ENCODE assay signal across 7 cellular contexts in the genomic region with DNA sequence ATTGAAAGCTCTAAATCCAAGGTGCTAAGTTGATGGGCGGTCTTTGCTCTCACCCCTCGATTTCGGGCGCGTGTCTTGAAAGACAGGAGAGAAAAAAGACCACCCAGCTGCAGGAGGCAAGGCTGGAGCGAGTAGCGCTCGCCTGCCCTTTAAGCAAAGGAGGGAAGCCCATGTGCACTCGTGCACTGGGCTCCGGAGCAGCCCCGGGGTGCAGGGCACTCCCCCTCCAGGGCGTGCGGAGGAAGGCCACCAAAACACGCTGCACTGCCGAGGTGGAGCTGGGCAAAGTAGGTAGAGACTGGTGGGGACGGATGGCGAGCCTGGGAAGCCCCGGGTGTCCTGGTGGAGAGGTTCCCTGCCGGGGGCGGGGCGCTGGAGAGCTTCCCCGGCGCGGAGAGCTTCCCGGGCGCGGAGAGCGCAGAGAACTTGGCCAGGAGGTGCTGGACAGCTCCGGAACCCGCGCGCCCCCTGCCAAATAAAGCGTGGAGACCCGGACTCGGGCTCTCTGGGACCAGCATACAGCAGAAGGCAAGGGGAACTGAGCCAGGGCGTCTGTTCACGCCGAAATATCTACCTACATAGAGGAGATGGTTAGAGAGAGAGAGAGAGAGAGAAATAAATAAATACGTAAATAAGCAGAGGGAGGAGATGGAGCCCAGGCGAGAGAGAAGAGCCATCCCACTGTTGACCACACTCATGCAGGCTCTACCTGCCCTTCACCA. TPM values are rescaled to one million over a fixed set of nuclear protein-coding genes. Genes with fewer than 3 reads are reported as not detected.
DNase-seq lines count a peak whose midpoint lies in the region; ATAC-seq and TF ChIP-seq lines count a peak whose summit lies in the region.

No MANE protein-coding gene starts in this region.

- H3K4me2 ChIP-seq in KMS-11, result peak overlapping the region; percentile 94

- H3K27me3 ChIP-seq in KMS-11 (ENCODE audit: insufficient read depth, low read depth) (no peaks in the 10 kb centered on the region; the same call in 1 of the 2 replicates), right lobe of liver (peaks cover 0 to 14% of the 10 kb centered on the region in 2 donors)

- H3K36me3 Mint-ChIP-seq in WTC11, result peaks cover 8% of the 10 kb centered on the region

- WGBS in right lobe of liver (ENCODE audit: insufficient coverage, low coverage, low lambda C conversion rate, missing lambda C conversion rate), result 1% methylated on average over 23 of the region's 40 CpGs

- peaks cover 20% of the 10 kb centered on the region for H3K4me1 Mint-ChIP-seq in WTC11

- peak overlapping the region; percentile 20; the same call in 1 of the 2 replicates for H3K9ac ChIP-seq in KMS-11

- DNase-seq in WTC11 (ENCODE audit: low spot score) (peak; percentile 80), choroid plexus epithelial cell (ENCODE audit: low read depth) (peak; percentile 7), right lobe of liver (peak in 2 of 3 donors; percentile 38 to 60), putamen (ENCODE audit: low spot score) (no peak)
- peak; percentile 17 for DNase-seq in stimulated activated CD8-positive, alpha-beta memory T cell treated with anti-CD3 and anti-CD28 coated beads, Interleukin-12 subunit alpha, Interleukin-12 subunit beta, amount 100 ng/mL, for 4 hours (ENCODE audit: low read depth)

- TF ChIP-seq POLR2A in right lobe of liver (IDR thresholded peaks at IDR 0.05), result no peak

- H3K9me3 Mint-ChIP-seq in WTC11, result peaks cover 17% of the 10 kb centered on the region

- H3K27ac Mint-ChIP-seq in WTC11, result peak overlapping the region; percentile 87

- no peaks in the 10 kb centered on the region for H3K9me3 ChIP-seq in right lobe of liver

- POLR2A ChIA-PET in WTC11 (lab: Charles Lee), result interaction anchor here (0.5 to 0.6 kb wide), 2 partner anchors 772 to 1290 kb away, joined by 3 read pairs; no protein-coding TSS in a partner anchor

- intact Hi-C loops in right lobe of liver (cut with DNase I), result no loop called here

- H3K4me3 ChIP-seq in KMS-11 (IDR thresholded peaks at IDR 0.05; ENCODE audit: insufficient read depth, low read depth, low read length), result no peak overlapping the region
- H3K4me3 ChIP-seq in choroid plexus epithelial cell (ENCODE audit: low read depth, low read length), result peak overlapping the region; percentile 35
- peak overlapping the region; percentile 16 to 51 (median 44) for H3K4me3 ChIP-seq in right lobe of liver

- H3K4me3 Mint-ChIP-seq in WTC11, result peak overlapping the region; percentile 94

- no peaks in the 10 kb centered on the region for H3K79me2 ChIP-seq in KMS-11 (ENCODE audit: insufficient read depth, low read depth)

- H3K36me3 ChIP-seq in KMS-11 (ENCODE audit: insufficient read depth) (no peaks in the 10 kb centered on the region), right lobe of liver (no peaks in the 10 kb centered on the region)

- peak; percentile 51 for ATAC-seq in GM18868 (IDR thresholded peaks at IDR 0.05; ENCODE audit: unreplicated experiment)
- peak; percentile 68 for ATAC-seq in WTC11
- peak; percentile 57 to 72 (median 66) for ATAC-seq in right lobe of liver

- H4K20me1 ChIP-seq in KMS-11 (ENCODE audit: insufficient read depth), result no peaks in the 10 kb centered on the region

- H3K27me3 Mint-ChIP-seq in WTC11 (ENCODE audit: low read depth), result peaks cover 14% of the 10 kb centered on the region

- H2AFZ ChIP-seq in KMS-11 (ENCODE audit: low read depth), result peak overlapping the region; percentile 91

- no peaks in the 10 kb centered on the region for H3K4me1 ChIP-seq in KMS-11 (ENCODE audit: low read depth, poor library complexity, severe bottlenecking)
- peaks cover 0 to 17% (median 4%) of the 10 kb centered on the region in 4 donors for H3K4me1 ChIP-seq in right lobe of liver

- H3K27ac ChIP-seq in KMS-11 (no peak overlapping the region), right lobe of liver (no peak overlapping the region)

- TF ChIP-seq CTCF in KMS-11 (conservative IDR thresholded peaks at IDR 0.05; ENCODE audit: low read depth, low read length) (0 out of 2 replicates have a peak, but pooled peaks have one; percentile 20), WTC11 (IDR thresholded peaks at IDR 0.05) (no peak), choroid plexus epithelial cell (conservative IDR thresholded peaks at IDR 0.05; ENCODE audit: low read depth, low read length) (no peak), right lobe of liver (IDR thresholded peaks at IDR 0.05) (no peak)

- CTCF ChIA-PET in WTC11 (lab: Charles Lee), result interaction anchor here (0.6 to 3.9 kb wide), 14 partner anchors 9 to 861 kb away, joined by 3 to 24 read pairs (median 8); no protein-coding TSS in a partner anchor

TF ChIP-seq in WTC11, 78 proteins besides CTCF, POLR2A, EP300 and RAD21 (continues in another document):
- TF ChIP-seq ZBTB21 (CRISPR knock-in tag; IDR thresholded peaks at IDR 0.05; ENCODE audit: borderline replicate concordance), result 0 out of 2 replicates have a peak, but pooled peaks have one; percentile 39
- no peak for TF ChIP-seq TEAD1 (CRISPR knock-in tag; IDR thresholded peaks at IDR 0.05)
- TF ChIP-seq, protein P1, sequence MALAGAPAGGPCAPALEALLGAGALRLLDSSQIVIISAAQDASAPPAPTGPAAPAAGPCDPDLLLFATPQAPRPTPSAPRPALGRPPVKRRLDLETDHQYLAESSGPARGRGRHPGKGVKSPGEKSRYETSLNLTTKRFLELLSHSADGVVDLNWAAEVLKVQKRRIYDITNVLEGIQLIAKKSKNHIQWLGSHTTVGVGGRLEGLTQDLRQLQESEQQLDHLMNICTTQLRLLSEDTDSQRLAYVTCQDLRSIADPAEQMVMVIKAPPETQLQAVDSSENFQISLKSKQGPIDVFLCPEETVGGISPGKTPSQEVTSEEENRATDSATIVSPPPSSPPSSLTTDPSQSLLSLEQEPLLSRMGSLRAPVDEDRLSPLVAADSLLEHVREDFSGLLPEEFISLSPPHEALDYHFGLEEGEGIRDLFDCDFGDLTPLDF (CRISPR knock-in tag; IDR thresholded peaks at IDR 0.05), result 0 out of 2 replicates have a peak, but pooled peaks have one; percentile 32
- no peak for TF ChIP-seq TCF7 (CRISPR knock-in tag; IDR thresholded peaks at IDR 0.05; ENCODE audit: low read depth)
- no peak for TF ChIP-seq SOX15 (CRISPR knock-in tag; IDR thresholded peaks at IDR 0.05)
- TF ChIP-seq, protein P2, sequence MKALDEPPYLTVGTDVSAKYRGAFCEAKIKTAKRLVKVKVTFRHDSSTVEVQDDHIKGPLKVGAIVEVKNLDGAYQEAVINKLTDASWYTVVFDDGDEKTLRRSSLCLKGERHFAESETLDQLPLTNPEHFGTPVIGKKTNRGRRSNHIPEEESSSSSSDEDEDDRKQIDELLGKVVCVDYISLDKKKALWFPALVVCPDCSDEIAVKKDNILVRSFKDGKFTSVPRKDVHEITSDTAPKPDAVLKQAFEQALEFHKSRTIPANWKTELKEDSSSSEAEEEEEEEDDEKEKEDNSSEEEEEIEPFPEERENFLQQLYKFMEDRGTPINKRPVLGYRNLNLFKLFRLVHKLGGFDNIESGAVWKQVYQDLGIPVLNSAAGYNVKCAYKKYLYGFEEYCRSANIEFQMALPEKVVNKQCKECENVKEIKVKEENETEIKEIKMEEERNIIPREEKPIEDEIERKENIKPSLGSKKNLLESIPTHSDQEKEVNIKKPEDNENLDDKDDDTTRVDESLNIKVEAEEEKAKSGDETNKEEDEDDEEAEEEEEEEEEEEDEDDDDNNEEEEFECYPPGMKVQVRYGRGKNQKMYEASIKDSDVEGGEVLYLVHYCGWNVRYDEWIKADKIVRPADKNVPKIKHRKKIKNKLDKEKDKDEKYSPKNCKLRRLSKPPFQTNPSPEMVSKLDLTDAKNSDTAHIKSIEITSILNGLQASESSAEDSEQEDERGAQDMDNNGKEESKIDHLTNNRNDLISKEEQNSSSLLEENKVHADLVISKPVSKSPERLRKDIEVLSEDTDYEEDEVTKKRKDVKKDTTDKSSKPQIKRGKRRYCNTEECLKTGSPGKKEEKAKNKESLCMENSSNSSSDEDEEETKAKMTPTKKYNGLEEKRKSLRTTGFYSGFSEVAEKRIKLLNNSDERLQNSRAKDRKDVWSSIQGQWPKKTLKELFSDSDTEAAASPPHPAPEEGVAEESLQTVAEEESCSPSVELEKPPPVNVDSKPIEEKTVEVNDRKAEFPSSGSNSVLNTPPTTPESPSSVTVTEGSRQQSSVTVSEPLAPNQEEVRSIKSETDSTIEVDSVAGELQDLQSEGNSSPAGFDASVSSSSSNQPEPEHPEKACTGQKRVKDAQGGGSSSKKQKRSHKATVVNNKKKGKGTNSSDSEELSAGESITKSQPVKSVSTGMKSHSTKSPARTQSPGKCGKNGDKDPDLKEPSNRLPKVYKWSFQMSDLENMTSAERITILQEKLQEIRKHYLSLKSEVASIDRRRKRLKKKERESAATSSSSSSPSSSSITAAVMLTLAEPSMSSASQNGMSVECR (CRISPR knock-in tag; IDR thresholded peaks at IDR 0.05; ENCODE audit: borderline replicate concordance), result 0 out of 2 replicates have a peak, but pooled peaks have one; percentile 77
- TF ChIP-seq, protein P3, sequence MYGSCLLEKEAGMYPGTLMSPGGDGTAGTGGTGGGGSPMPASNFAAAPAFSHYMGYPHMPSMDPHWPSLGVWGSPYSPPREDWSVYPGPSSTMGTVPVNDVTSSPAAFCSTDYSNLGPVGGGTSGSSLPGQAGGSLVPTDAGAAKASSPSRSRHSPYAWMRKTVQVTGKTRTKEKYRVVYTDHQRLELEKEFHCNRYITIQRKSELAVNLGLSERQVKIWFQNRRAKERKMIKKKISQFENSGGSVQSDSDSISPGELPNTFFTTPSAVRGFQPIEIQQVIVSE (CRISPR knock-in tag; IDR thresholded peaks at IDR 0.05; ENCODE audit: borderline replicate concordance), result no peak
- TF ChIP-seq FOXJ3 (CRISPR knock-in tag; IDR thresholded peaks at IDR 0.05; ENCODE audit: borderline replicate concordance), result no peak
- TF ChIP-seq NFYB (CRISPR knock-in tag; conservative IDR thresholded peaks at IDR 0.05; ENCODE audit: low read depth), result no peak
- TF ChIP-seq, protein P4, sequence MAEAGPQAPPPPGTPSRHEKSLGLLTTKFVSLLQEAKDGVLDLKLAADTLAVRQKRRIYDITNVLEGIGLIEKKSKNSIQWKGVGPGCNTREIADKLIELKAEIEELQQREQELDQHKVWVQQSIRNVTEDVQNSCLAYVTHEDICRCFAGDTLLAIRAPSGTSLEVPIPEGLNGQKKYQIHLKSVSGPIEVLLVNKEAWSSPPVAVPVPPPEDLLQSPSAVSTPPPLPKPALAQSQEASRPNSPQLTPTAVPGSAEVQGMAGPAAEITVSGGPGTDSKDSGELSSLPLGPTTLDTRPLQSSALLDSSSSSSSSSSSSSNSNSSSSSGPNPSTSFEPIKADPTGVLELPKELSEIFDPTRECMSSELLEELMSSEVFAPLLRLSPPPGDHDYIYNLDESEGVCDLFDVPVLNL (CRISPR knock-in tag; IDR thresholded peaks at IDR 0.05; ENCODE audit: borderline replicate concordance, low read depth), result no peak
- TF ChIP-seq FOXK1 (CRISPR knock-in tag; IDR thresholded peaks at IDR 0.05), result peak; percentile 19; the same call in 1 of the 2 replicates
- TF ChIP-seq, protein P5, sequence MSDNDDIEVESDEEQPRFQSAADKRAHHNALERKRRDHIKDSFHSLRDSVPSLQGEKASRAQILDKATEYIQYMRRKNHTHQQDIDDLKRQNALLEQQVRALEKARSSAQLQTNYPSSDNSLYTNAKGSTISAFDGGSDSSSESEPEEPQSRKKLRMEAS (CRISPR knock-in tag; IDR thresholded peaks at IDR 0.05), result peak; percentile 66

RNA-seq across cellular contexts. Expression of a gene that starts 0.6 kb away (rescaled TPM):
- total RNA-seq in WTC11 (2021), result 37.4 to 49.9 TPM (median 45.8 TPM) in 3 replicates
- under 1 TPM in 3 of 6 experiments, not detected in 3; 0.15 to 0.43 (median 0.43) TPM for total RNA-seq in right lobe of liver

Comparison
In these comparisons a context has a peak if more than half of its experiments do, and no peak if none do; other contexts are left out.
1. RNA of a gene that starts 0.6 kb away (total RNA-seq): 37.4 to 49.9 TPM in WTC11; 0.15 to 0.43 TPM in right lobe of liver; every median in the first group is over 10 times any median in the second.
2. Peak in every context shown above with its lines, with median percentiles within 50 percentile points of each other: ATAC-seq.